ENCODE assay signal across 6 cellular contexts in the genomic region with DNA sequence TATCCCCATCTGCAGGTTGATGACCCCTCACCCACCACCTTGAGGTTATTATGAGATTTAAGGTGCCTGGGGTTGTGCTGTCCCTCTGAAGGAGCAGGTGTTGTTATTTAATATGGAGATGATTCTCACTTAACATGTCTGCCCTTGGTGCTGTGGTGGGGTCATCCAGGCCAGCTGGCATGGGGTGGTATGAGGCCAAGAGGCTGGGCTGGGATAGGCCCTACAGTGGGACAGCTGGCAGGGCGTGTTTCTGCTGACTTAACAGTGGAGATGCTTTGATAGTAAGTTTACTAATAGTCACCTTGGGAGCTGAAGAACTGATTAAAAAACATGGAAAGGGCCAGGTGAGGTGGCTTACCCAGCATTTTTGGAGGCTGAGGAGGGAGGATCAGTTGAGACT. TPM values are rescaled to one million over a fixed set of nuclear protein-coding genes. Genes with fewer than 3 reads are reported as not detected.
"Had no signal": no experiment of that assay in that cellular context is flagged by ENCODE, and none has a peak within 500 bp of the region (broad histone marks: within the 10 kb centered on the region; RNA-seq: fewer than 3 reads in every experiment).

No MANE protein-coding gene starts in this region.

- H3K4me3 ChIP-seq: GM23338 had no signal

- DNase-seq: H9, HCEC 1CT, IMR-90 had no signal

- H3K4me3 Mint-ChIP-seq: GM23338, H9 had no signal

- H3K9me3 Mint-ChIP-seq: GM23338, H9 had no signal

- H3K27ac Mint-ChIP-seq: GM23338 had no signal

- ATAC-seq: GM23338 had no signal

- H3K4me2 ChIP-seq: GM23338 had no signal

RNA-seq across cellular contexts. Expression of gene SERPINB12, which starts 22.4 kb away (rescaled TPM):
- total RNA-seq: GM23338, H1, H9, HT-29, IMR-90 had no signal
- polyA plus RNA-seq: GM23338, H1, IMR-90 had no signal

RNA-seq across cellular contexts. Expression of gene SERPINB13, which starts 22.6 kb away (rescaled TPM):
- total RNA-seq: GM23338, H1, H9, HT-29, IMR-90 had no signal
- polyA plus RNA-seq: GM23338, H1, IMR-90 had no signal
